In the genomic region with DNA sequence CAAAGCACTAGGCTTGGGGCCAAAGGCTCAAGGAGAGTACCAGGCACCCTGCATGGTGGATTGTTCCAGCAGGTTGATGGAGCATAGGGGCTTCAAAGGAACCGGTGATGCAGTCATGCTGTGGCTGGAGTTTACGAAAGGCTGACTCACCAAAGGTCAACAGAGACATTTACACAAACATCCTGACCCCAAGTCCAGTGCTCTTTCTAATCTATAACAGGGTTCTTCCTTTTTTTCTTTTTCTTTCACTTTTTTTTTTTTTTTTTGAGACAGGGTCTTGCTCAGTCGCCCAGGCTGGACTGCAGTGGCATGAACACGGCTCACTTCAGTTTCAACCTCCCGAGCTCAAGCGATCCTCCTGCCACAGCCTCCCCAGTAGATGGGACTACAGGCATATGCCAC, we compare ENCODE assay signal across 1 cellular context.
TF ChIP-seq lines count a peak whose summit lies in the region.

No MANE protein-coding gene starts in this region.

TF ChIP-seq in HepG2, 621 proteins besides CTCF, POLR2A, EP300 and RAD21 (continued from another document and continues in another):
- TF ChIP-seq, protein P1, sequence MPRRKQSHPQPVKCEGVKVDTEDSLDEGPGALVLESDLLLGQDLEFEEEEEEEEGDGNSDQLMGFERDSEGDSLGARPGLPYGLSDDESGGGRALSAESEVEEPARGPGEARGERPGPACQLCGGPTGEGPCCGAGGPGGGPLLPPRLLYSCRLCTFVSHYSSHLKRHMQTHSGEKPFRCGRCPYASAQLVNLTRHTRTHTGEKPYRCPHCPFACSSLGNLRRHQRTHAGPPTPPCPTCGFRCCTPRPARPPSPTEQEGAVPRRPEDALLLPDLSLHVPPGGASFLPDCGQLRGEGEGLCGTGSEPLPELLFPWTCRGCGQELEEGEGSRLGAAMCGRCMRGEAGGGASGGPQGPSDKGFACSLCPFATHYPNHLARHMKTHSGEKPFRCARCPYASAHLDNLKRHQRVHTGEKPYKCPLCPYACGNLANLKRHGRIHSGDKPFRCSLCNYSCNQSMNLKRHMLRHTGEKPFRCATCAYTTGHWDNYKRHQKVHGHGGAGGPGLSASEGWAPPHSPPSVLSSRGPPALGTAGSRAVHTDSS (CRISPR knock-in tag; conservative IDR thresholded peaks at IDR 0.05) = no peak
- TF ChIP-seq ZNF672 (CRISPR knock-in tag; IDR thresholded peaks at IDR 0.05) (no peak), YEATS2 (CRISPR knock-in tag; IDR thresholded peaks at IDR 0.05; ENCODE audit: borderline replicate concordance) (peak; percentile 31; the same call in 1 of the 2 replicates), ZNF180 (CRISPR knock-in tag; IDR thresholded peaks at IDR 0.05; ENCODE audit: borderline replicate concordance, low read depth) (no peak), ARNT (IDR thresholded peaks at IDR 0.05) (no peak), ZNF431 (CRISPR knock-in tag; IDR thresholded peaks at IDR 0.05; ENCODE audit: borderline replicate concordance, low read depth) (no peak), DMAP1 (CRISPR knock-in tag; IDR thresholded peaks at IDR 0.05) (peak; percentile 58; the same call in 1 of the 2 replicates), ZNF24 (IDR thresholded peaks at IDR 0.05) (no peak), ZBTB3 (CRISPR knock-in tag; IDR thresholded peaks at IDR 0.05; ENCODE audit: borderline replicate concordance, low read depth) (peak; percentile 62; the same call in 1 of the 2 replicates), SALL1 (CRISPR knock-in tag; IDR thresholded peaks at IDR 0.05) (peak; percentile 91), ESRRA (CRISPR knock-in tag; IDR thresholded peaks at IDR 0.05; ENCODE audit: low read depth) (peak; percentile 57; the same call in 1 of the 2 replicates), TP53 (CRISPR knock-in tag; conservative IDR thresholded peaks at IDR 0.05) (no peak), GTF2F1 (IDR thresholded peaks at IDR 0.05; ENCODE audit: low read length) (no peak), SRY (CRISPR knock-in tag; IDR thresholded peaks at IDR 0.05) (no peak), PRPF4 (IDR thresholded peaks at IDR 0.05; ENCODE audit: low read depth, low read length, poor library complexity, severe bottlenecking) (no peak), PLRG1 (conservative IDR thresholded peaks at IDR 0.05) (no peak), KLF12 (CRISPR knock-in tag; IDR thresholded peaks at IDR 0.05; ENCODE audit: borderline replicate concordance) (no peak), NAIF1 (CRISPR knock-in tag; IDR thresholded peaks at IDR 0.05; ENCODE audit: borderline replicate concordance) (no peak), ZNF7 (CRISPR knock-in tag; IDR thresholded peaks at IDR 0.05) (no peak), PCBP1 (IDR thresholded peaks at IDR 0.05; ENCODE audit: borderline replicate concordance, low read depth, low read length) (0 out of 2 replicates have a peak, but pooled peaks have one; percentile 40), ZNF326 (CRISPR knock-in tag; IDR thresholded peaks at IDR 0.05; ENCODE audit: borderline replicate concordance) (no peak), SNAI1 (CRISPR knock-in tag; IDR thresholded peaks at IDR 0.05; ENCODE audit: borderline replicate concordance) (no peak), BHLHE40 (IDR thresholded peaks at IDR 0.05; ENCODE audit: low read length) (peak; percentile 66), SMARCE1 (IDR thresholded peaks at IDR 0.05; ENCODE audit: borderline replicate concordance) (peak; percentile 76; the same call in 1 of the 2 replicates), ZNF17 (CRISPR knock-in tag; IDR thresholded peaks at IDR 0.05) (no peak)
- TF ChIP-seq, protein P2, sequence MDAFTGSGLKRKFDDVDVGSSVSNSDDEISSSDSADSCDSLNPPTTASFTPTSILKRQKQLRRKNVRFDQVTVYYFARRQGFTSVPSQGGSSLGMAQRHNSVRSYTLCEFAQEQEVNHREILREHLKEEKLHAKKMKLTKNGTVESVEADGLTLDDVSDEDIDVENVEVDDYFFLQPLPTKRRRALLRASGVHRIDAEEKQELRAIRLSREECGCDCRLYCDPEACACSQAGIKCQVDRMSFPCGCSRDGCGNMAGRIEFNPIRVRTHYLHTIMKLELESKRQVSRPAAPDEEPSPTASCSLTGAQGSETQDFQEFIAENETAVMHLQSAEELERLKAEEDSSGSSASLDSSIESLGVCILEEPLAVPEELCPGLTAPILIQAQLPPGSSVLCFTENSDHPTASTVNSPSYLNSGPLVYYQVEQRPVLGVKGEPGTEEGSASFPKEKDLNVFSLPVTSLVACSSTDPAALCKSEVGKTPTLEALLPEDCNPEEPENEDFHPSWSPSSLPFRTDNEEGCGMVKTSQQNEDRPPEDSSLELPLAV (CRISPR knock-in tag; conservative IDR thresholded peaks at IDR 0.05; ENCODE audit: low read depth) = no peak
- TF ChIP-seq, protein P3, sequence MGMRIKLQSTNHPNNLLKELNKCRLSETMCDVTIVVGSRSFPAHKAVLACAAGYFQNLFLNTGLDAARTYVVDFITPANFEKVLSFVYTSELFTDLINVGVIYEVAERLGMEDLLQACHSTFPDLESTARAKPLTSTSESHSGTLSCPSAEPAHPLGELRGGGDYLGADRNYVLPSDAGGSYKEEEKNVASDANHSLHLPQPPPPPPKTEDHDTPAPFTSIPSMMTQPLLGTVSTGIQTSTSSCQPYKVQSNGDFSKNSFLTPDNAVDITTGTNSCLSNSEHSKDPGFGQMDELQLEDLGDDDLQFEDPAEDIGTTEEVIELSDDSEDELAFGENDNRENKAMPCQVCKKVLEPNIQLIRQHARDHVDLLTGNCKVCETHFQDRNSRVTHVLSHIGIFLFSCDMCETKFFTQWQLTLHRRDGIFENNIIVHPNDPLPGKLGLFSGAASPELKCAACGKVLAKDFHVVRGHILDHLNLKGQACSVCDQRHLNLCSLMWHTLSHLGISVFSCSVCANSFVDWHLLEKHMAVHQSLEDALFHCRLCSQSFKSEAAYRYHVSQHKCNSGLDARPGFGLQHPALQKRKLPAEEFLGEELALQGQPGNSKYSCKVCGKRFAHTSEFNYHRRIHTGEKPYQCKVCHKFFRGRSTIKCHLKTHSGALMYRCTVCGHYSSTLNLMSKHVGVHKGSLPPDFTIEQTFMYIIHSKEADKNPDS (CRISPR knock-in tag; IDR thresholded peaks at IDR 0.05) = no peak
- TF ChIP-seq, protein P4, sequence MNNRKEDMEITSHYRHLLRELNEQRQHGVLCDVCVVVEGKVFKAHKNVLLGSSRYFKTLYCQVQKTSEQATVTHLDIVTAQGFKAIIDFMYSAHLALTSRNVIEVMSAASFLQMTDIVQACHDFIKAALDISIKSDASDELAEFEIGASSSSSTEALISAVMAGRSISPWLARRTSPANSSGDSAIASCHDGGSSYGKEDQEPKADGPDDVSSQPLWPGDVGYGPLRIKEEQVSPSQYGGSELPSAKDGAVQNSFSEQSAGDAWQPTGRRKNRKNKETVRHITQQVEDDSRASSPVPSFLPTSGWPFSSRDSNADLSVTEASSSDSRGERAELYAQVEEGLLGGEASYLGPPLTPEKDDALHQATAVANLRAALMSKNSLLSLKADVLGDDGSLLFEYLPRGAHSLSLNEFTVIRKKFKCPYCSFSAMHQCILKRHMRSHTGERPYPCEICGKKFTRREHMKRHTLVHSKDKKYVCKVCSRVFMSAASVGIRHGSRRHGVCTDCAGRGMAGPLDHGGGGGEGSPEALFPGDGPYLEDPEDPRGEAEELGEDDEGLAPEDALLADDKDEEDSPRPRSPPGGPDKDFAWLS (CRISPR knock-in tag; IDR thresholded peaks at IDR 0.05; ENCODE audit: borderline replicate concordance) = no peak
- TF ChIP-seq, protein P5, sequence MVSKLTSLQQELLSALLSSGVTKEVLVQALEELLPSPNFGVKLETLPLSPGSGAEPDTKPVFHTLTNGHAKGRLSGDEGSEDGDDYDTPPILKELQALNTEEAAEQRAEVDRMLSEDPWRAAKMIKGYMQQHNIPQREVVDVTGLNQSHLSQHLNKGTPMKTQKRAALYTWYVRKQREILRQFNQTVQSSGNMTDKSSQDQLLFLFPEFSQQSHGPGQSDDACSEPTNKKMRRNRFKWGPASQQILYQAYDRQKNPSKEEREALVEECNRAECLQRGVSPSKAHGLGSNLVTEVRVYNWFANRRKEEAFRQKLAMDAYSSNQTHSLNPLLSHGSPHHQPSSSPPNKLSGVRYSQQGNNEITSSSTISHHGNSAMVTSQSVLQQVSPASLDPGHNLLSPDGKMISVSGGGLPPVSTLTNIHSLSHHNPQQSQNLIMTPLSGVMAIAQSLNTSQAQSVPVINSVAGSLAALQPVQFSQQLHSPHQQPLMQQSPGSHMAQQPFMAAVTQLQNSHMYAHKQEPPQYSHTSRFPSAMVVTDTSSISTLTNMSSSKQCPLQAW (CRISPR knock-in tag; IDR thresholded peaks at IDR 0.05) = peak; percentile 58; the same call in 1 of the 2 replicates
- TF ChIP-seq, protein P6, sequence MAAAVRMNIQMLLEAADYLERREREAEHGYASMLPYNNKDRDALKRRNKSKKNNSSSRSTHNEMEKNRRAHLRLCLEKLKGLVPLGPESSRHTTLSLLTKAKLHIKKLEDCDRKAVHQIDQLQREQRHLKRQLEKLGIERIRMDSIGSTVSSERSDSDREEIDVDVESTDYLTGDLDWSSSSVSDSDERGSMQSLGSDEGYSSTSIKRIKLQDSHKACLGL (CRISPR knock-in tag; IDR thresholded peaks at IDR 0.05) = no peak
- TF ChIP-seq, protein P7, sequence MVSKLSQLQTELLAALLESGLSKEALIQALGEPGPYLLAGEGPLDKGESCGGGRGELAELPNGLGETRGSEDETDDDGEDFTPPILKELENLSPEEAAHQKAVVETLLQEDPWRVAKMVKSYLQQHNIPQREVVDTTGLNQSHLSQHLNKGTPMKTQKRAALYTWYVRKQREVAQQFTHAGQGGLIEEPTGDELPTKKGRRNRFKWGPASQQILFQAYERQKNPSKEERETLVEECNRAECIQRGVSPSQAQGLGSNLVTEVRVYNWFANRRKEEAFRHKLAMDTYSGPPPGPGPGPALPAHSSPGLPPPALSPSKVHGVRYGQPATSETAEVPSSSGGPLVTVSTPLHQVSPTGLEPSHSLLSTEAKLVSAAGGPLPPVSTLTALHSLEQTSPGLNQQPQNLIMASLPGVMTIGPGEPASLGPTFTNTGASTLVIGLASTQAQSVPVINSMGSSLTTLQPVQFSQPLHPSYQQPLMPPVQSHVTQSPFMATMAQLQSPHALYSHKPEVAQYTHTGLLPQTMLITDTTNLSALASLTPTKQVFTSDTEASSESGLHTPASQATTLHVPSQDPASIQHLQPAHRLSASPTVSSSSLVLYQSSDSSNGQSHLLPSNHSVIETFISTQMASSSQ (IDR thresholded peaks at IDR 0.05; ENCODE audit: low read depth) = peak; percentile 59; the same call in 1 of the 2 replicates
- TF ChIP-seq, protein P7 (CRISPR knock-in tag; IDR thresholded peaks at IDR 0.05; ENCODE audit: borderline replicate concordance) = peak; percentile 69; the same call in 1 of the 2 replicates
- TF ChIP-seq, protein P8, sequence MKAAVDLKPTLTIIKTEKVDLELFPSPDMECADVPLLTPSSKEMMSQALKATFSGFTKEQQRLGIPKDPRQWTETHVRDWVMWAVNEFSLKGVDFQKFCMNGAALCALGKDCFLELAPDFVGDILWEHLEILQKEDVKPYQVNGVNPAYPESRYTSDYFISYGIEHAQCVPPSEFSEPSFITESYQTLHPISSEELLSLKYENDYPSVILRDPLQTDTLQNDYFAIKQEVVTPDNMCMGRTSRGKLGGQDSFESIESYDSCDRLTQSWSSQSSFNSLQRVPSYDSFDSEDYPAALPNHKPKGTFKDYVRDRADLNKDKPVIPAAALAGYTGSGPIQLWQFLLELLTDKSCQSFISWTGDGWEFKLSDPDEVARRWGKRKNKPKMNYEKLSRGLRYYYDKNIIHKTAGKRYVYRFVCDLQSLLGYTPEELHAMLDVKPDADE (CRISPR knock-in tag; IDR thresholded peaks at IDR 0.05) = no peak
- TF ChIP-seq, protein P9, sequence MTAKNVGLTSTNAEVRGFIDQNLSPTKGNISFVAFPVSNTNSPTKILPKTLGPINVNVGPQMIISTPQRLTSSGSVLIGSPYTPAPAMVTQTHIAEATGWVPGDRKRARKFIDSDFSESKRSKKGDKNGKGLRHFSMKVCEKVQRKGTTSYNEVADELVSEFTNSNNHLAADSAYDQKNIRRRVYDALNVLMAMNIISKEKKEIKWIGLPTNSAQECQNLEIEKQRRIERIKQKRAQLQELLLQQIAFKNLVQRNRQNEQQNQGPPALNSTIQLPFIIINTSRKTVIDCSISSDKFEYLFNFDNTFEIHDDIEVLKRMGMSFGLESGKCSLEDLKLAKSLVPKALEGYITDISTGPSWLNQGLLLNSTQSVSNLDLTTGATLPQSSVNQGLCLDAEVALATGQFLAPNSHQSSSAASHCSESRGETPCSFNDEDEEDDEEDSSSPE (CRISPR knock-in tag; IDR thresholded peaks at IDR 0.05) = peak; percentile 44; the same call in 1 of the 2 replicates
- TF ChIP-seq, protein P10, sequence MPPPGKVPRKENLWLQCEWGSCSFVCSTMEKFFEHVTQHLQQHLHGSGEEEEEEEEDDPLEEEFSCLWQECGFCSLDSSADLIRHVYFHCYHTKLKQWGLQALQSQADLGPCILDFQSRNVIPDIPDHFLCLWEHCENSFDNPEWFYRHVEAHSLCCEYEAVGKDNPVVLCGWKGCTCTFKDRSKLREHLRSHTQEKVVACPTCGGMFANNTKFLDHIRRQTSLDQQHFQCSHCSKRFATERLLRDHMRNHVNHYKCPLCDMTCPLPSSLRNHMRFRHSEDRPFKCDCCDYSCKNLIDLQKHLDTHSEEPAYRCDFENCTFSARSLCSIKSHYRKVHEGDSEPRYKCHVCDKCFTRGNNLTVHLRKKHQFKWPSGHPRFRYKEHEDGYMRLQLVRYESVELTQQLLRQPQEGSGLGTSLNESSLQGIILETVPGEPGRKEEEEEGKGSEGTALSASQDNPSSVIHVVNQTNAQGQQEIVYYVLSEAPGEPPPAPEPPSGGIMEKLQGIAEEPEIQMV (CRISPR knock-in tag; IDR thresholded peaks at IDR 0.05; ENCODE audit: low read depth) = 0 out of 2 replicates have a peak, but pooled peaks have one; percentile 71
- TF ChIP-seq, protein P11, sequence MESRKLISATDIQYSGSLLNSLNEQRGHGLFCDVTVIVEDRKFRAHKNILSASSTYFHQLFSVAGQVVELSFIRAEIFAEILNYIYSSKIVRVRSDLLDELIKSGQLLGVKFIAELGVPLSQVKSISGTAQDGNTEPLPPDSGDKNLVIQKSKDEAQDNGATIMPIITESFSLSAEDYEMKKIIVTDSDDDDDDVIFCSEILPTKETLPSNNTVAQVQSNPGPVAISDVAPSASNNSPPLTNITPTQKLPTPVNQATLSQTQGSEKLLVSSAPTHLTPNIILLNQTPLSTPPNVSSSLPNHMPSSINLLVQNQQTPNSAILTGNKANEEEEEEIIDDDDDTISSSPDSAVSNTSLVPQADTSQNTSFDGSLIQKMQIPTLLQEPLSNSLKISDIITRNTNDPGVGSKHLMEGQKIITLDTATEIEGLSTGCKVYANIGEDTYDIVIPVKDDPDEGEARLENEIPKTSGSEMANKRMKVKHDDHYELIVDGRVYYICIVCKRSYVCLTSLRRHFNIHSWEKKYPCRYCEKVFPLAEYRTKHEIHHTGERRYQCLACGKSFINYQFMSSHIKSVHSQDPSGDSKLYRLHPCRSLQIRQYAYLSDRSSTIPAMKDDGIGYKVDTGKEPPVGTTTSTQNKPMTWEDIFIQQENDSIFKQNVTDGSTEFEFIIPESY (CRISPR knock-in tag; IDR thresholded peaks at IDR 0.05) = peak; percentile 72; the same call in 1 of the 2 replicates
